Comparison of ENCODE assay signal across 10 cellular contexts in the genomic region with DNA sequence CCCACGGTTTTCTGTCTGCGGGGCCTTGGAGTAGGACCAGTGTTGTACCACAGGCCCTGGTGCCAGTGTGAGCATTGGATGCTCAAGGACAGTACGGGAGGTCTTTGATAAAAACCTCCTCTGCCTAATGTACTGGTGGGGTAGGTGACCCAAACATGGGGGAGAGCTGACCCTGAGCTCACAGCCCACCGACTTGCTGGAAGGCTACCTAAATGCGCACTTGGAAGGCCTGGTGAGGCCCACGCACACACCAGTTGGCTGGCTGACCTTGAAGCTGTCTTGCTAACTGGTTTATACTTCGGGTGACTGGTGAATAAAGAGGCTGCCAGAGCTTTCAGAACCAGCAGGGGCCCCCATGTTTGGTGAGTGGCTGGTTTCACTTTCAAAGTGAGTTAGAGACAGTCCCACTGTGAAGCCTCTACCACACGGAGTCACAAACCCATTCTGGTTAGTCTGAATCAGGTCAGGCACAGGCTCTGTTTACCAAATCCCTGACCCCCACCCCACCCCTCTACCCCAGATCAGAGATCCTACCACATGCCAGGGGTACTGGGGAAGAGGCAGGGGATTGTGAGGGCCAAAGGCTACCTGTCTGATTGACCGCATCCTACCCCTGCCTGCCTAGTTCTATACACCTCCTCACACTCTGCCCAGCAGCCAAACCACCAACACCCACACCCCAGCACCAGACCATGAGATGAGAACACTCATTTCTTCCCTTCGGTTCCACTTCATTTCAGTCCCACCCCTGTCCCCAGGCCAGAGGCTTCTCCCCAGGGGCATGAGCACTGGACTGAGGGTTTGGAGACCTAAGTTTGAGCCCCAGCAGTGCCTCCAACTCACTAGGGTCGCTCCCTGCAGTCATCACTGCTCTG. TPM values are rescaled to one million over a fixed set of nuclear protein-coding genes. Genes with fewer than 3 reads are reported as not detected.
DNase-seq lines count a peak whose midpoint lies in the region; ATAC-seq, FAIRE-seq and TF ChIP-seq lines count a peak whose summit lies in the region.
"Had no signal": no experiment of that assay in that cellular context is flagged by ENCODE, and none has a peak within 500 bp of the region (broad histone marks: within the 10 kb centered on the region; RNA-seq: fewer than 3 reads in every experiment).

No MANE protein-coding gene starts in this region.

- FAIRE-seq in GM18507 (lab: Jason Lieb, UNC) = peak; percentile 100
- FAIRE-seq in HTR-8/SVneo (lab: Jason Lieb, UNC) = no peak

- in situ Hi-C loops in KBM-7 (cut with MboI; ENCODE audit: low pct_unique_long_range_greater_than_20kb, low sequenced_read_pairs) = no loop called here

- ATAC-seq in HG02870 (IDR thresholded peaks at IDR 0.05; ENCODE audit: unreplicated experiment) = peak; percentile 56
- ATAC-seq: heart left ventricle had no signal

- H3K4me3 ChIP-seq in fibroblast of villous mesenchyme (ENCODE audit: low read depth, low read length) = no peak overlapping the region
- H3K4me3 ChIP-seq: heart left ventricle had no signal

- DNase-seq in GM18507 (ENCODE audit: extremely low spot score, insufficient read length, low read depth) (peak; percentile 74), fibroblast of villous mesenchyme (ENCODE audit: low read depth) (no peak), cortex of kidney (lab: John Stamatoyannopoulos, UW) (no peak), KBM-7 (no peak), AML-193 (lab: John Stamatoyannopoulos, UW) (no peak), HTR-8/SVneo (ENCODE audit: insufficient read length, low spot score) (no peak)
- DNase-seq in activated CD4-positive, alpha-beta T cell treated with anti-CD3 and anti-CD28 coated beads for 24 hours (ENCODE audit: low read depth in 2 of 2) = peak; percentile 51 to 58

- TF ChIP-seq CTCF in fibroblast of villous mesenchyme (IDR thresholded peaks at IDR 0.05; ENCODE audit: insufficient read depth, low read depth, low read length) = peak; percentile 12

RNA-seq across cellular contexts. Expression of a gene that starts 12.7 kb away (rescaled TPM):
- total RNA-seq in fibroblast of villous mesenchyme = under 0.01 and 0.64 TPM in 2 replicates

RNA-seq across cellular contexts. Expression of a gene that starts 25.6 kb away (rescaled TPM):
- total RNA-seq in fibroblast of villous mesenchyme = 9.5 and 10.6 TPM in 2 replicates

RNA-seq across cellular contexts. Expression of a gene that starts 49.8 kb away (rescaled TPM):
- not detected in 2 replicates for total RNA-seq in fibroblast of villous mesenchyme
- total RNA-seq: HT1080 had no signal

RNA-seq across cellular contexts. Expression of a gene that starts 52.9 kb away (rescaled TPM):
- total RNA-seq in fibroblast of villous mesenchyme = not detected in 2 replicates

Comparison
In these comparisons a context has a peak if more than half of its experiments do, and no peak if none do; other contexts are left out.
1. DNase-seq: peak in GM18507 (single experiment) and activated CD4-positive, alpha-beta T cell treated with anti-CD3 and anti-CD28 coated beads for 24 hours (2 of 2); none in fibroblast of villous mesenchyme (single experiment), cortex of kidney (single experiment), KBM-7 (single experiment), AML-193 (0 of 2) and HTR-8/SVneo (single experiment).